1 cellular context compared by ENCODE assay signal in genomic region chr2:38099096-38099997, GRCh38.
TF ChIP-seq lines count a peak whose summit lies in the region.

No MANE protein-coding gene starts in this region.

TF ChIP-seq in K562, 482 proteins besides CTCF, POLR2A, EP300 and RAD21:
- TF ChIP-seq TFE3 (CRISPR knock-in tag; IDR thresholded peaks at IDR 0.05) (peak; percentile 60), HOXB6 (CRISPR knock-in tag; IDR thresholded peaks at IDR 0.05; ENCODE audit: borderline replicate concordance) (no peak)
